Comparison of ENCODE assay signal across 19 cellular contexts in the genomic region with DNA sequence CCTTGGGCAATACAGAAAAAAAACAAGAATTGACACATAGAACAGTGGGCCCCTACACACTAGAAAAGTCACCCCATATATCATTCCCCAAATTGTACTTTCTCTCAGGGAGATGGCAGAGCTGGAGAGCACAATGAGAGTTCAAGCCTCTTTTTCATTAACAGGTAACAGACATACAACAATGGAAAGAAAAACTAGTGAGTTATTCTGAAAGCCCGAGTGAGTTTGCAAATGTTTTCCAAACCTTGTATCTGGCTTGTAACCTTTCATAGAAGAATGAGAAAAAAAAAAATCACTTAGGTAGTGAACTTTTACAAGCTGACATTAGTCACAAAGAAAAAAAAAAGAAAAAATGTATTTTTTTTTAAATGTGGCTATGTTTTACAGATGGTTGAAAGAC.
"Had no signal": no experiment of that assay in that cellular context is flagged by ENCODE, and none has a peak within 500 bp of the region (broad histone marks: within the 10 kb centered on the region; RNA-seq: fewer than 3 reads in every experiment).

No MANE protein-coding gene starts in this region.

- DNase-seq: effector CD4-positive, alpha-beta T cell; endodermal cell; erythroblast; foreskin keratinocyte; left colon; left ventricle myocardium superior; mesenchymal stem cell; midbrain; nucleus accumbens; ovary; sigmoid colon; stimulated activated CD4-positive, alpha-beta T cell treated with anti-CD3 and anti-CD28 coated beads, Interleukin-2, amount 100 ng/mL, for 24 hours; stimulated activated CD4-positive, alpha-beta T cell treated with anti-CD3 and anti-CD28 coated beads, Interleukin-4, amount 100 ng/mL, for 4 hours; stimulated activated naive CD4-positive, alpha-beta T cell; tibial artery; upper lobe of left lung; uterus had no signal

- H3K4me3 Mint-ChIP-seq: endodermal cell; natural killer cell treated with Interleukin-12 subunit alpha and Interleukin-12 subunit beta and Interleukin-15 and Interleukin-18, amount 100 ng/mL, for 72 hours; neural progenitor cell had no signal

- H3K4me1 Mint-ChIP-seq: endodermal cell, neural progenitor cell had no signal

- H3K27me3 Mint-ChIP-seq: natural killer cell treated with Interleukin-12 subunit alpha and Interleukin-12 subunit beta and Interleukin-15 and Interleukin-18, amount 100 ng/mL, for 72 hours had no signal

- H3K27ac Mint-ChIP-seq: endodermal cell; natural killer cell treated with Interleukin-12 subunit alpha and Interleukin-12 subunit beta and Interleukin-15 and Interleukin-18, amount 100 ng/mL, for 72 hours; neural progenitor cell had no signal

- H3K9me3 Mint-ChIP-seq: endodermal cell; natural killer cell treated with Interleukin-12 subunit alpha and Interleukin-12 subunit beta and Interleukin-15 and Interleukin-18, amount 100 ng/mL, for 72 hours; neural progenitor cell had no signal

- H3K36me3 Mint-ChIP-seq: natural killer cell treated with Interleukin-12 subunit alpha and Interleukin-12 subunit beta and Interleukin-15 and Interleukin-18, amount 100 ng/mL, for 72 hours; neural progenitor cell had no signal

- ATAC-seq: foreskin keratinocyte; left colon; left ventricle myocardium superior; natural killer cell treated with Interleukin-12 subunit alpha and Interleukin-12 subunit beta and Interleukin-15 and Interleukin-18, amount 100 ng/mL, for 72 hours had no signal
